12 cellular contexts compared by ENCODE assay signal in the genomic region with DNA sequence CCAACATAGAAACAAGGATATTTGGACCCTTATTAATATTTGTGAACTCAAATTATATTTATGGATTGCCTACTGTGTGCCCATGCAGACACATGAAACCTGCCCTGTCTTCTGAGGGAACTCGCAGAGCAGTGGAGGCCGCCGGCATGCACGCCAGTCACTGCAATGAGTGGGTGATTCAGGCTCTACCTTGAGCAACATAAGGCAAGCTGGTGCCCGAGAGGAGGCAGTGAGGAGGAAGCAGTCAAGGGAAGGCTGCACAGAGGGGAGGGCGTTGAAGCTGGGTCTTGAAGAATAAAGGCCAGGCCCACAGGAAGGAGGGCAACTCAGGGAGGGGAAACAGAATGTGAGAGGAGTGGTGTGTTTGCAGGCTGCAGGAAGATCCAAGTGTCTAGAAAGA. TPM values are rescaled to one million over a fixed set of nuclear protein-coding genes. Genes with fewer than 3 reads are reported as not detected.
DNase-seq lines count a peak whose midpoint lies in the region; ATAC-seq and TF ChIP-seq lines count a peak whose summit lies in the region.
"Had no signal": no experiment of that assay in that cellular context is flagged by ENCODE, and none has a peak within 500 bp of the region (broad histone marks: within the 10 kb centered on the region; RNA-seq: fewer than 3 reads in every experiment).

No MANE protein-coding gene starts in this region.

- no peaks in the 10 kb centered on the region; the same call in 1 of the 2 replicates for H3F3A ChIP-seq in GM23338 (replicated peaks; ENCODE audit: low read depth)

- no peaks in the 10 kb centered on the region for H3K9me3 ChIP-seq in naive thymus-derived CD4-positive, alpha-beta T cell (ENCODE audit: control insufficient read depth in 2 of 3, low read length in 3 of 3)
- H3K9me3 ChIP-seq: suprapubic skin had no signal

- no peaks in the 10 kb centered on the region for H3K27me3 ChIP-seq in GM23338 (ENCODE audit: insufficient read depth)
- no peaks in the 10 kb centered on the region for H3K27me3 ChIP-seq in naive thymus-derived CD4-positive, alpha-beta T cell (ENCODE audit: control insufficient read depth in 2 of 2, insufficient read depth in 2 of 2, low read length in 2 of 2)
- H3K27me3 ChIP-seq: suprapubic skin had no signal

- peak overlapping the region; percentile 74 for H3K27ac Mint-ChIP-seq in GM23338
- peak overlapping the region in 1 of 9 donors; percentile 80 for H3K27ac Mint-ChIP-seq in naive thymus-derived CD4-positive, alpha-beta T cell
- H3K27ac Mint-ChIP-seq: immature natural killer cell had no signal

- peaks cover 7% of the 10 kb centered on the region for H3K27me3 Mint-ChIP-seq in GM23338 (ENCODE audit: insufficient read depth, low read depth, poor library complexity)
- H3K27me3 Mint-ChIP-seq in naive thymus-derived CD4-positive, alpha-beta T cell: peaks cover 5 to 13% (median 6%) of the 10 kb centered on the region in 5 donors

- H3K27ac ChIP-seq in GM23338 (ENCODE audit: low read depth): no peak overlapping the region; the same call in 1 of the 2 replicates
- no peak overlapping the region for H3K27ac ChIP-seq in naive thymus-derived CD4-positive, alpha-beta T cell (ENCODE audit: low read depth, low read length)
- H3K27ac ChIP-seq: suprapubic skin had no signal

- no peak overlapping the region; the same call in 1 of the 2 replicates for H2AFZ ChIP-seq in GM23338

- H3K79me2 ChIP-seq in GM23338 (replicated peaks; ENCODE audit: insufficient read depth): no peaks in the 10 kb centered on the region

- H3K4me2 ChIP-seq in GM23338: no peak overlapping the region

- POLR2A ChIA-PET in naive thymus-derived CD4-positive, alpha-beta T cell (lab: Charles Lee): no interaction called here

- H3K9me2 ChIP-seq in GM23338 (ENCODE audit: insufficient read depth): no peaks in the 10 kb centered on the region

- ATAC-seq in GM23338 (peak; percentile 61), HG02840 (IDR thresholded peaks at IDR 0.05; ENCODE audit: low FRiP score, unreplicated experiment) (no peak), GM21529 (IDR thresholded peaks at IDR 0.05; ENCODE audit: unreplicated experiment) (no peak)
- ATAC-seq in naive thymus-derived CD4-positive, alpha-beta T cell: peak; percentile 42
- ATAC-seq: naive thymus-derived CD8-positive, alpha-beta T cell had no signal

- no peaks in the 10 kb centered on the region for H3K36me3 Mint-ChIP-seq in GM23338 (ENCODE audit: low read depth)
- no peaks in the 10 kb centered on the region for H3K36me3 Mint-ChIP-seq in naive thymus-derived CD4-positive, alpha-beta T cell
- H3K36me3 Mint-ChIP-seq: immature natural killer cell; naive thymus-derived CD8-positive, alpha-beta T cell had no signal

- no peak overlapping the region for H3K4me3 Mint-ChIP-seq in GM23338
- H3K4me3 Mint-ChIP-seq in naive thymus-derived CD4-positive, alpha-beta T cell: no peak overlapping the region
- H3K4me3 Mint-ChIP-seq: central memory CD8-positive, alpha-beta T cell; immature natural killer cell; naive thymus-derived CD8-positive, alpha-beta T cell had no signal

- CTCF ChIA-PET in naive thymus-derived CD4-positive, alpha-beta T cell (lab: Charles Lee): no interaction called here

- peaks cover 22% of the 10 kb centered on the region for H3K4me1 Mint-ChIP-seq in GM23338
- peaks cover 0 to 19% (median 0%) of the 10 kb centered on the region in 7 donors for H3K4me1 Mint-ChIP-seq in naive thymus-derived CD4-positive, alpha-beta T cell
- H3K4me1 Mint-ChIP-seq: central memory CD8-positive, alpha-beta T cell; immature natural killer cell had no signal

- intact Hi-C loops in naive thymus-derived CD4-positive, alpha-beta T cell (cut with micrococcal nuclease): loop anchor here (5.0 to 10.0 kb wide), 3 partner anchors 127 to 215 kb away; a partner anchor contains a TSS

- peaks cover 19% of the 10 kb centered on the region for H3K4me1 ChIP-seq in GM23338 (ENCODE audit: insufficient read depth)
- no peaks in the 10 kb centered on the region for H3K4me1 ChIP-seq in naive thymus-derived CD4-positive, alpha-beta T cell (ENCODE audit: control insufficient read depth in 2 of 2, insufficient read depth in 2 of 2, low read length in 2 of 2)
- H3K4me1 ChIP-seq: suprapubic skin had no signal

- H3K9me3 Mint-ChIP-seq in GM23338: no peaks in the 10 kb centered on the region
- H3K9me3 Mint-ChIP-seq in naive thymus-derived CD4-positive, alpha-beta T cell: no peaks in the 10 kb centered on the region
- H3K9me3 Mint-ChIP-seq: central memory CD8-positive, alpha-beta T cell; immature natural killer cell; naive thymus-derived CD8-positive, alpha-beta T cell had no signal

- H3K36me3 ChIP-seq in GM23338 (ENCODE audit: insufficient read depth): no peaks in the 10 kb centered on the region
- H3K36me3 ChIP-seq in naive thymus-derived CD4-positive, alpha-beta T cell (ENCODE audit: control insufficient read depth in 2 of 3, insufficient read depth in 3 of 3, low read length in 3 of 3): no peaks in the 10 kb centered on the region
- H3K36me3 ChIP-seq: suprapubic skin had no signal

- H4K20me1 ChIP-seq in GM23338 (replicated peaks; ENCODE audit: insufficient read depth): no peaks in the 10 kb centered on the region

- H3K4me3 ChIP-seq in GM23338: no peak overlapping the region
- no peak overlapping the region for H3K4me3 ChIP-seq in naive thymus-derived CD4-positive, alpha-beta T cell (ENCODE audit: low read length)
- H3K4me3 ChIP-seq: suprapubic skin had no signal

- peak in 1 of 2 experiments; percentile 19; a peak in 1 of 4 replicates for TF ChIP-seq CTCF in GM23338 (conservative IDR thresholded peaks at IDR 0.05; ENCODE audit: low read depth in 2 of 2)

- DNase-seq in GM23338 (ENCODE audit: low spot score) (peak; percentile 42), NOMO-1 (lab: John Stamatoyannopoulos, UW; ENCODE audit: unreplicated experiment in 2 of 2) (peak; percentile 67 to 81), amniotic epithelial cell (ENCODE audit: low read depth) (peak; percentile 78), hippocampal formation (lab: John Stamatoyannopoulos, UW) (no peak)
- DNase-seq in naive thymus-derived CD4-positive, alpha-beta T cell: no peak
- DNase-seq: activated gamma-delta T cell; immature natural killer cell; naive thymus-derived CD8-positive, alpha-beta T cell had no signal

TF ChIP-seq in GM23338, 12 proteins besides CTCF, POLR2A, EP300 and RAD21 (continues in another document):
- no peak for TF ChIP-seq NANOG (IDR thresholded peaks at IDR 0.05; ENCODE audit: borderline replicate concordance)
- TF ChIP-seq EZH2 (IDR thresholded peaks at IDR 0.05; ENCODE audit: low read depth, unreplicated experiment): no peak

RNA-seq across cellular contexts. Expression of a gene that starts 52.8 kb away (rescaled TPM):
- 0.58 TPM in 1 of 2 replicates, not detected in the other for total RNA-seq in GM23338 (2014; rRNA removed; shearing (Covaris generic))
- polyA plus RNA-seq in GM23338 (2016; fragmentation: Nextera tagmentation; extraction: Ambion mirVana): not detected in 2 replicates
- total RNA-seq in naive thymus-derived CD4-positive, alpha-beta T cell: 1 to 10 TPM in 2 of 5 experiments, under 1 TPM in 3; 0.07 to 1.5 (median 0.17) TPM
- not detected for polyA plus RNA-seq in naive thymus-derived CD4-positive, alpha-beta T cell
- total RNA-seq: suprapubic skin had no signal
- polyA plus RNA-seq: immature natural killer cell; naive thymus-derived CD8-positive, alpha-beta T cell had no signal

Comparison
In these comparisons a context has a peak if more than half of its experiments do, and no peak if none do; other contexts are left out.
1. ATAC-seq: peak in GM23338 (single experiment) and naive thymus-derived CD4-positive, alpha-beta T cell (single experiment); none in HG02840 (single experiment) and GM21529 (single experiment).
2. DNase-seq: peak in GM23338 (single experiment), NOMO-1 (2 of 2) and amniotic epithelial cell (single experiment); none in naive thymus-derived CD4-positive, alpha-beta T cell (0 of 9) and hippocampal formation (0 of 2).